In the genomic region with DNA sequence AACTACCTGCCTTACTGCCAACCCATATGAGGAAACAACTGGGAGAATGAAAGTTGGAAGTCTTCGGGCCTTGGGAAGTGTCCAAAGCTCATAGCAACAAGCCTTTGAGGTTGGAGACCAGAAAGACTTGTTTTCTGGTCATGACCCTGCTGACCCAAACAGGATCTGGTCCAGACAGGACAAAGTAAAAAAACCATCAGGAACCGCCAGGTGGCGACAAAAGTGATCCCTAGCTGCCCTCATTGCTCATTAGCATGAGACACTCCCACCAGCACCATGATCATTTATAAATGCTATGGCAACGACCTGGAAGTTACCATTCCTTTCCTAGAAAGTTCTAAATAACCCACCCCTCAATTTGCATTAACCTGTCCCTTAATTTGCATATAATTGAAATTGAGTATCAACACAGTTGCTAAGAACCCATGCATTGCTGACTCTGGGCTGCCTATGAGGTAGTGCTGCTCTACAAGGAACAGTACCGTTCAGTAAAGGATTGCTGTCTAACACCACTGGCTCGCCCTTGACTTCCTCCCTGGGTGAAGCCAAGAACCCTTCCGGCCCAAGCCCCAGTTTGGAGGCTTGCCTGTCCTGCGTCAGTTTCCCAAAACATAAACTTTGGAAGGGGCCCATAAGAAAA, we compare ENCODE assay signal across 8 cellular contexts.
A peak's percentile ranks its signal among the peaks of the same experiment; 100 is the strongest.
DNase-seq lines count a peak whose midpoint lies in the region; ATAC-seq and TF ChIP-seq lines count a peak whose summit lies in the region.

No MANE protein-coding gene starts in this region.

- WGBS in smooth muscle cell (ENCODE audit: low lambda C conversion rate): 96% methylated on average over 8 of the region's 8 CpGs

- H3K9ac ChIP-seq in smooth muscle cell (ENCODE audit: low read depth): no peak overlapping the region

- H3K4me2 ChIP-seq in smooth muscle cell: no peak overlapping the region

- CTCF ChIA-PET in RWPE1 (lab: Yijun Ruan, JAX): interaction anchor here (0.6 to 1.1 kb wide), 5 partner anchors 9 to 1273 kb away, joined by 3 to 4 read pairs (median 3); no protein-coding TSS in a partner anchor

- H3K4me3 ChIP-seq in cardiac fibroblast (replicated peaks in 1 of 2; ENCODE audit: low read depth in 2 of 2, low read length in 2 of 2) (no peak overlapping the region), smooth muscle cell (no peak overlapping the region)

- no peaks in the 10 kb centered on the region for H3K9me3 ChIP-seq in smooth muscle cell (replicated peaks; ENCODE audit: low read depth)

- peak; percentile 84 for DNase-seq in ELF-1 (ENCODE audit: low read depth, low spot score)
- peak; percentile 25 for DNase-seq in RWPE1 (ENCODE audit: low spot score)
- DNase-seq in cardiac fibroblast (ENCODE audit: low read depth in 2 of 2): peak; percentile 20 to 51
- DNase-seq in stimulated activated CD4-positive, alpha-beta T cell treated with anti-CD3 and anti-CD28 coated beads, Interleukin-12 subunit alpha, Interleukin-12 subunit beta, amount 100 ng/mL, for 48 hours (ENCODE audit: low read depth in 2 of 3, low spot score in 1 of 3): peak in 2 of 3 donors; percentile 21 to 26
- DNase-seq in smooth muscle cell (lab: John Stamatoyannopoulos, UW; ENCODE audit: unreplicated experiment): no peak
- no peak for DNase-seq in NCI-H2171 (lab: John Stamatoyannopoulos, UW)

- no peaks in the 10 kb centered on the region for H3F3A ChIP-seq in smooth muscle cell (ENCODE audit: low read depth)

- ATAC-seq in HG02610 (IDR thresholded peaks at IDR 0.05; ENCODE audit: unreplicated experiment) (peak; percentile 49), HG03469 (IDR thresholded peaks at IDR 0.05; ENCODE audit: unreplicated experiment) (no peak)

- no peaks in the 10 kb centered on the region for H4K20me1 ChIP-seq in smooth muscle cell (ENCODE audit: low read depth)

- H3K27ac ChIP-seq in RWPE1 (no peak overlapping the region), smooth muscle cell (ENCODE audit: low read depth) (no peak overlapping the region)

- no peaks in the 10 kb centered on the region for H3K27me3 ChIP-seq in smooth muscle cell (ENCODE audit: low read depth)

- TF ChIP-seq CTCF in RWPE1 (conservative IDR thresholded peaks at IDR 0.05; ENCODE audit: low read depth): peak; percentile 65
- peak; percentile 44 for TF ChIP-seq CTCF in cardiac fibroblast (IDR thresholded peaks at IDR 0.05; ENCODE audit: low read depth, low read length)
- no peak for TF ChIP-seq CTCF in smooth muscle cell (IDR thresholded peaks at IDR 0.05; ENCODE audit: borderline replicate concordance, insufficient read depth, poor library complexity, severe bottlenecking)

- no peaks in the 10 kb centered on the region for H3K36me3 ChIP-seq in smooth muscle cell (ENCODE audit: low read depth)

- no peaks in the 10 kb centered on the region for H3K4me1 ChIP-seq in smooth muscle cell (ENCODE audit: low read depth)

- H3K79me2 ChIP-seq in smooth muscle cell (ENCODE audit: low read depth): no peaks in the 10 kb centered on the region

- POLR2A ChIA-PET in RWPE1 (lab: Yijun Ruan, JAX; ENCODE audit: low non-redundant PET): no interaction called here

- no peak overlapping the region for H2AFZ ChIP-seq in smooth muscle cell (ENCODE audit: low read depth)

Comparison
In these comparisons a context has a peak if more than half of its experiments do, and no peak if none do; other contexts are left out.
1. DNase-seq: peak in ELF-1 (single experiment), RWPE1 (single experiment), cardiac fibroblast (2 of 2) and stimulated activated CD4-positive, alpha-beta T cell treated with anti-CD3 and anti-CD28 coated beads, Interleukin-12 subunit alpha, Interleukin-12 subunit beta, amount 100 ng/mL, for 48 hours (2 of 3); none in smooth muscle cell (single experiment) and NCI-H2171 (single experiment).